In the genomic region with DNA sequence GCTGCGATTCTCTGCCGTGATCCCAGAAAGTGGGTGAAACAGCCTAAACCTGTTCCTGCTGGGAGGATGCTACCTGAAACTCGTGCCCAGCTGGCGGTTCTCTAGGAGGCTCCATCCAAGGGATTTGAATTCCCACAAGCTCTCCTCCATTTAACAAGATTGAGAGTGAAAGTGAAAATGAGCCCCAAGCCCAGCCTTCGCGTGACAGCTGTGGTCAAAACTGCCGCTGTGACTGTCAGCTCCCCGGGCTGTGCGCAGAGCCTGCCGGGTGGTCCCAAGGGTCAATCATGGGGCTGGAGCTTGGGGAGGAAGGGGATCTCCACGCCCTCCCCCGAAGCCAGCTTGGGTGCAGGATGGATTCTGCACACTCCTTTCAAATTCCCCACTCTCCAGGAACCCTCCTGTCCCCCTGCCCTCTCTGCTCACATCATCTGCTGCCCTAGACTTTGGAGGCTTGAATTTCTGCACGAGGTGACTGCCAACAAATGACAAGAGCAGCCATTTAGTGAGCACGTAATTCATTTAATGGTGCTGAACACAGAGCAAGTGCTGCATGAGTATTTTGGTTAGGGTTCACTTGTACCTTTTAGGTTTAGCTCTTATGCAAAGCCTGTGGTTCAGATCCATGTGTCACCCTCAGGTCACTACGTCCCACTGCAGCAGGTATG, we compare ENCODE assay signal across 8 cellular contexts. TPM values are rescaled to one million over a fixed set of nuclear protein-coding genes. Genes with fewer than 3 reads are reported as not detected.
A peak's percentile ranks its signal among the peaks of the same experiment; 100 is the strongest.
DNase-seq lines count a peak whose midpoint lies in the region; ATAC-seq and TF ChIP-seq lines count a peak whose summit lies in the region.

No MANE protein-coding gene starts in this region.

- no peaks in the 10 kb centered on the region for H3K36me3 ChIP-seq in aorta (ENCODE audit: control insufficient read depth in 1 of 2, insufficient read depth in 2 of 2, low read length in 1 of 2)

- no peaks in the 10 kb centered on the region for H3K9me3 ChIP-seq in aorta (ENCODE audit: control insufficient read depth, low read length)

- WGBS in aorta, 2 donors: 59 to 66% methylated on average over 15 of the region's 15 CpGs

- H3K4me1 ChIP-seq in aorta (ENCODE audit: control insufficient read depth in 1 of 2, insufficient read depth in 2 of 2, low read length in 2 of 2): peaks cover 0 to 3% of the 10 kb centered on the region in 2 donors

- POLR2A ChIA-PET in HEK293T (lab: Yijun Ruan, JAX): no interaction called here

- CTCF ChIA-PET in HEK293T (lab: Yijun Ruan, JAX): interaction anchor here (0.5 to 2.3 kb wide), 5 partner anchors 13 to 411 kb away, joined by 3 to 15 read pairs (median 3); no protein-coding TSS in a partner anchor

- no peaks in the 10 kb centered on the region for H3K27me3 ChIP-seq in aorta (ENCODE audit: control insufficient read depth in 1 of 2, insufficient read depth in 2 of 2, low read length in 1 of 2)

- H3K27ac ChIP-seq in aorta (ENCODE audit: low read depth in 1 of 2, low read length in 2 of 2): peak overlapping the region; percentile 38 to 71

- H3K4me3 ChIP-seq in GM08714 (ENCODE audit: low read length) (peak overlapping the region; percentile 50; the same call in 1 of the 2 replicates), aorta (ENCODE audit: low read length in 2 of 2) (no peak overlapping the region)

- ATAC-seq in GM21423 (IDR thresholded peaks at IDR 0.05; ENCODE audit: unreplicated experiment) (peak; percentile 41), aorta (ENCODE audit: low FRiP score) (no peak)

- intact Hi-C loops in aorta (cut with DNase I): no loop called here

- DNase-seq in M059J (ENCODE audit: low read depth) (peak; percentile 47), activated T-cell treated with anti-CD3 and anti-CD28 coated beads for 48 hours (ENCODE audit: low read depth) (peak; percentile 65), medulla oblongata (ENCODE audit: extremely low spot score) (peak; percentile 27), aorta (no peak), HEK293T (ENCODE audit: extremely low spot score) (no peak), NCI-H128 (lab: John Stamatoyannopoulos, UW; ENCODE audit: unreplicated experiment) (no peak)

TF ChIP-seq in HEK293T, 16 proteins besides CTCF, POLR2A, EP300 and RAD21:
- TF ChIP-seq LEF1 (IDR thresholded peaks at IDR 0.05; ENCODE audit: borderline replicate concordance) (no peak), FOXM1 (IDR thresholded peaks at IDR 0.05; ENCODE audit: borderline replicate concordance) (no peak), SUZ12 (IDR thresholded peaks at IDR 0.05) (no peak), ZNF384 (IDR thresholded peaks at IDR 0.05) (no peak), FOXK2 (IDR thresholded peaks at IDR 0.05) (no peak), CTBP1 (IDR thresholded peaks at IDR 0.05; ENCODE audit: borderline replicate concordance) (no peak), L3MBTL2 (conservative IDR thresholded peaks at IDR 0.05) (no peak), ARNT (IDR thresholded peaks at IDR 0.05) (no peak), BHLHE40 (IDR thresholded peaks at IDR 0.05; ENCODE audit: borderline replicate concordance) (no peak), FOXA1 (IDR thresholded peaks at IDR 0.05) (no peak), ELF4 (IDR thresholded peaks at IDR 0.05) (no peak), SP1 (IDR thresholded peaks at IDR 0.05) (no peak)

RNA-seq across cellular contexts. Expression of a gene that starts 5.3 kb away (rescaled TPM):
- total RNA-seq in M059J (2014; rRNA removed; shearing (Covaris generic)): not detected in 2 replicates
- total RNA-seq in aorta: 10 to 100 TPM; 53.3 to 57.0 TPM
- polyA plus RNA-seq in aorta: 10 to 100 TPM in 1 of 2 donors, 1 to 10 TPM in 1; 9.1 to 24.8 TPM

RNA-seq across cellular contexts. Expression of a gene that starts 26.0 kb away (rescaled TPM):
- total RNA-seq in M059J (2014; rRNA removed; shearing (Covaris generic)): not detected in 2 replicates
- total RNA-seq in aorta: under 1 TPM in 1 of 2 donors, not detected in 1; 0.60 TPM
- polyA plus RNA-seq in aorta: not detected

RNA-seq across cellular contexts. Expression of a gene that starts 44.0 kb away (rescaled TPM):
- total RNA-seq in M059J (2014; rRNA removed; shearing (Covaris generic)): not detected in 2 replicates
- total RNA-seq in aorta: not detected
- polyA plus RNA-seq in aorta: not detected

RNA-seq across cellular contexts. Expression of a gene that starts 55.0 kb away (rescaled TPM):
- 0.57 and 0.91 TPM in 2 replicates for total RNA-seq in M059J (2014; rRNA removed; shearing (Covaris generic))
- under 1 TPM; 0.42 to 0.60 TPM for total RNA-seq in aorta
- polyA plus RNA-seq in aorta: not detected

Comparison
In these comparisons a context has a peak if more than half of its experiments do, and no peak if none do; other contexts are left out.
1. DNase-seq: peak in M059J (single experiment), activated T-cell treated with anti-CD3 and anti-CD28 coated beads for 48 hours (single experiment) and medulla oblongata (single experiment); none in aorta (0 of 2), HEK293T (single experiment) and NCI-H128 (single experiment).
2. RNA of a gene that starts 5.3 kb away (total RNA-seq): 53.3 to 57.0 TPM in aorta; not detected in M059J; every median in the first group is over 10 times any median in the second.